Comparison of ENCODE assay signal across 1 cellular context in the genomic region with DNA sequence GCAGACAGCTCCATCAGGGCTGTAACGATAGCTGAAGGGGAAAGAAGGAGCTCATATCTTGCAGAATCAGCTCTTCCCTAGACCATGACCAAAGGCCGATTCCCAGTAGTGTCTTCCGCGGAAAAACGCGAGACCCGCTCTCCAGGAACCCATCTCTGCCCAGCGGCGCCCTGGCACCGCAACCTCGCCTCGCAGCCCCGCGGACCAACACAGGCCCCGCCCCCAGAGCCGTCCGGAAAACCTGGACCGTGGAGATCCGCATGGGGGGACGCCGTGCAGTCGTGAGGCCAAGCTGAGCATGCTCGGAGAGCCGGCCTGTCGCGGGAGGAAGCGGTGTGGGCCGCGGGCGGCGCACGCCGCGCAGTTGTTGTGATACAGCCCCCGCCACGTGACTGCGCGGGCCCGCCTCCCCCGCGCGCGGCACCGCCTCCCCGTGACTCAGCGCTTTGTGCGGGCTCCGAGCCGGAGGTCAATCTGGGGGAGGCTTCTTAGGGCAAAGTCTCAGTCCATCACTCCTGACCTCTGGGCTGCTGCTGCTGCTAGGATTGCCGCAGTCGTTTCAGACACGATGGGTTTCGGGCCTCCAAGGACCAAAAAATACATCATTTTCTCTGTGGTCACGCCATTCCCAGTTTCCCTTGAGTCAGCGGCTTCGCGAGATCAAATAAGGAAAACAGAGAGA.
TF ChIP-seq lines count a peak whose summit lies in the region.

No MANE protein-coding gene starts in this region.

TF ChIP-seq in HepG2, 621 proteins besides CTCF, POLR2A, EP300 and RAD21 (continued from another document and continues in another):
- TF ChIP-seq, protein P1, sequence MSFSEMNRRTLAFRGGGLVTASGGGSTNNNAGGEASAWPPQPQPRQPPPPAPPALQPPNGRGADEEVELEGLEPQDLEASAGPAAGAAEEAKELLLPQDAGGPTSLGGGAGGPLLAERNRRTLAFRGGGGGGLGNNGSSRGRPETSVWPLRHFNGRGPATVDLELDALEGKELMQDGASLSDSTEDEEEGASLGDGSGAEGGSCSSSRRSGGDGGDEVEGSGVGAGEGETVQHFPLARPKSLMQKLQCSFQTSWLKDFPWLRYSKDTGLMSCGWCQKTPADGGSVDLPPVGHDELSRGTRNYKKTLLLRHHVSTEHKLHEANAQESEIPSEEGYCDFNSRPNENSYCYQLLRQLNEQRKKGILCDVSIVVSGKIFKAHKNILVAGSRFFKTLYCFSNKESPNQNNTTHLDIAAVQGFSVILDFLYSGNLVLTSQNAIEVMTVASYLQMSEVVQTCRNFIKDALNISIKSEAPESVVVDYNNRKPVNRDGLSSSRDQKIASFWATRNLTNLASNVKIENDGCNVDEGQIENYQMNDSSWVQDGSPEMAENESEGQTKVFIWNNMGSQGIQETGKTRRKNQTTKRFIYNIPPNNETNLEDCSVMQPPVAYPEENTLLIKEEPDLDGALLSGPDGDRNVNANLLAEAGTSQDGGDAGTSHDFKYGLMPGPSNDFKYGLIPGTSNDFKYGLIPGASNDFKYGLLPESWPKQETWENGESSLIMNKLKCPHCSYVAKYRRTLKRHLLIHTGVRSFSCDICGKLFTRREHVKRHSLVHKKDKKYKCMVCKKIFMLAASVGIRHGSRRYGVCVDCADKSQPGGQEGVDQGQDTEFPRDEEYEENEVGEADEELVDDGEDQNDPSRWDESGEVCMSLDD (CRISPR knock-in tag; IDR thresholded peaks at IDR 0.05; ENCODE audit: borderline replicate concordance), result peak; percentile 52; the same call in 1 of the 2 replicates
- peak; percentile 90; the same call in 1 of the 2 replicates for TF ChIP-seq ZXDC (CRISPR knock-in tag; IDR thresholded peaks at IDR 0.05)
- TF ChIP-seq, protein P2, sequence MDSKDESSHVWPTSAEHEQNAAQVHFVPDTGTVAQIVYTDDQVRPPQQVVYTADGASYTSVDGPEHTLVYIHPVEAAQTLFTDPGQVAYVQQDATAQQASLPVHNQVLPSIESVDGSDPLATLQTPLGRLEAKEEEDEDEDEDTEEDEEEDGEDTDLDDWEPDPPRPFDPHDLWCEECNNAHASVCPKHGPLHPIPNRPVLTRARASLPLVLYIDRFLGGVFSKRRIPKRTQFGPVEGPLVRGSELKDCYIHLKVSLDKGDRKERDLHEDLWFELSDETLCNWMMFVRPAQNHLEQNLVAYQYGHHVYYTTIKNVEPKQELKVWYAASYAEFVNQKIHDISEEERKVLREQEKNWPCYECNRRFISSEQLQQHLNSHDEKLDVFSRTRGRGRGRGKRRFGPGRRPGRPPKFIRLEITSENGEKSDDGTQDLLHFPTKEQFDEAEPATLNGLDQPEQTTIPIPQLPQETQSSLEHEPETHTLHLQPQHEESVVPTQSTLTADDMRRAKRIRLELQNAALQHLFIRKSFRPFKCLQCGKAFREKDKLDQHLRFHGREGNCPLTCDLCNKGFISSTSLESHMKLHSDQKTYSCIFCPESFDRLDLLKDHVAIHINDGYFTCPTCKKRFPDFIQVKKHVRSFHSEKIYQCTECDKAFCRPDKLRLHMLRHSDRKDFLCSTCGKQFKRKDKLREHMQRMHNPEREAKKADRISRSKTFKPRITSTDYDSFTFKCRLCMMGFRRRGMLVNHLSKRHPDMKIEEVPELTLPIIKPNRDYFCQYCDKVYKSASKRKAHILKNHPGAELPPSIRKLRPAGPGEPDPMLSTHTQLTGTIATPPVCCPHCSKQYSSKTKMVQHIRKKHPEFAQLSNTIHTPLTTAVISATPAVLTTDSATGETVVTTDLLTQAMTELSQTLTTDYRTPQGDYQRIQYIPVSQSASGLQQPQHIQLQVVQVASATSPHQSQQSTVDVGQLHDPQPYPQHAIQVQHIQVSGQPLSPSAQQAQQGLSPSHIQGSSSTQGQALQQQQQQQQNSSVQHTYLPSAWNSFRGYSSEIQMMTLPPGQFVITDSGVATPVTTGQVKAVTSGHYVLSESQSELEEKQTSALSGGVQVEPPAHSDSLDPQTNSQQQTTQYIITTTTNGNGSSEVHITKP (CRISPR knock-in tag; IDR thresholded peaks at IDR 0.05; ENCODE audit: low read depth), result peak; percentile 64
- TF ChIP-seq ZNF329 (CRISPR knock-in tag; IDR thresholded peaks at IDR 0.05; ENCODE audit: low read depth), result peak; percentile 82
- peak; percentile 90 for TF ChIP-seq ZNF790 (CRISPR knock-in tag; IDR thresholded peaks at IDR 0.05; ENCODE audit: borderline replicate concordance)
- TF ChIP-seq THAP9 (CRISPR knock-in tag; IDR thresholded peaks at IDR 0.05; ENCODE audit: borderline replicate concordance), result peak; percentile 90; the same call in 1 of the 2 replicates
- peak; percentile 84; the same call in 1 of the 2 replicates for TF ChIP-seq MTF1 (CRISPR knock-in tag; IDR thresholded peaks at IDR 0.05)
- peak; percentile 96 for TF ChIP-seq ZNF547 (CRISPR knock-in tag; IDR thresholded peaks at IDR 0.05)
- TF ChIP-seq ZNF251 (CRISPR knock-in tag; IDR thresholded peaks at IDR 0.05), result no peak
- TF ChIP-seq GLI4 (CRISPR knock-in tag; IDR thresholded peaks at IDR 0.05; ENCODE audit: borderline replicate concordance), result peak; percentile 76; the same call in 1 of the 2 replicates
- TF ChIP-seq FOXK2 (IDR thresholded peaks at IDR 0.05), result peak; percentile 99
- TF ChIP-seq SIN3A (IDR thresholded peaks at IDR 0.05; ENCODE audit: borderline replicate concordance, low read depth, low read length), result peak; percentile 90
- TF ChIP-seq, protein P3, sequence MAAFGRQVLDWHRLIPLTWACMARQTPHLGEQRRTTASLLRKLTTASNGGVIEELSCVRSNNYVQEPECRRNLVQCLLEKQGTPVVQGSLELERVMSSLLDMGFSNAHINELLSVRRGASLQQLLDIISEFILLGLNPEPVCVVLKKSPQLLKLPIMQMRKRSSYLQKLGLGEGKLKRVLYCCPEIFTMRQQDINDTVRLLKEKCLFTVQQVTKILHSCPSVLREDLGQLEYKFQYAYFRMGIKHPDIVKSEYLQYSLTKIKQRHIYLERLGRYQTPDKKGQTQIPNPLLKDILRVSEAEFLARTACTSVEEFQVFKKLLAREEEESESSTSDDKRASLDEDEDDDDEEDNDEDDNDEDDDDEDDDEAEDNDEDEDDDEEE (CRISPR knock-in tag; IDR thresholded peaks at IDR 0.05), result peak; percentile 58; the same call in 1 of the 2 replicates
- peak; percentile 98; the same call in 1 of the 2 replicates for TF ChIP-seq THAP8 (CRISPR knock-in tag; IDR thresholded peaks at IDR 0.05; ENCODE audit: borderline replicate concordance)
- TF ChIP-seq ZNF121 (CRISPR knock-in tag; IDR thresholded peaks at IDR 0.05), result peak; percentile 91
- TF ChIP-seq KMT2B (CRISPR knock-in tag; IDR thresholded peaks at IDR 0.05), result peak; percentile 94
- TF ChIP-seq, protein P4, sequence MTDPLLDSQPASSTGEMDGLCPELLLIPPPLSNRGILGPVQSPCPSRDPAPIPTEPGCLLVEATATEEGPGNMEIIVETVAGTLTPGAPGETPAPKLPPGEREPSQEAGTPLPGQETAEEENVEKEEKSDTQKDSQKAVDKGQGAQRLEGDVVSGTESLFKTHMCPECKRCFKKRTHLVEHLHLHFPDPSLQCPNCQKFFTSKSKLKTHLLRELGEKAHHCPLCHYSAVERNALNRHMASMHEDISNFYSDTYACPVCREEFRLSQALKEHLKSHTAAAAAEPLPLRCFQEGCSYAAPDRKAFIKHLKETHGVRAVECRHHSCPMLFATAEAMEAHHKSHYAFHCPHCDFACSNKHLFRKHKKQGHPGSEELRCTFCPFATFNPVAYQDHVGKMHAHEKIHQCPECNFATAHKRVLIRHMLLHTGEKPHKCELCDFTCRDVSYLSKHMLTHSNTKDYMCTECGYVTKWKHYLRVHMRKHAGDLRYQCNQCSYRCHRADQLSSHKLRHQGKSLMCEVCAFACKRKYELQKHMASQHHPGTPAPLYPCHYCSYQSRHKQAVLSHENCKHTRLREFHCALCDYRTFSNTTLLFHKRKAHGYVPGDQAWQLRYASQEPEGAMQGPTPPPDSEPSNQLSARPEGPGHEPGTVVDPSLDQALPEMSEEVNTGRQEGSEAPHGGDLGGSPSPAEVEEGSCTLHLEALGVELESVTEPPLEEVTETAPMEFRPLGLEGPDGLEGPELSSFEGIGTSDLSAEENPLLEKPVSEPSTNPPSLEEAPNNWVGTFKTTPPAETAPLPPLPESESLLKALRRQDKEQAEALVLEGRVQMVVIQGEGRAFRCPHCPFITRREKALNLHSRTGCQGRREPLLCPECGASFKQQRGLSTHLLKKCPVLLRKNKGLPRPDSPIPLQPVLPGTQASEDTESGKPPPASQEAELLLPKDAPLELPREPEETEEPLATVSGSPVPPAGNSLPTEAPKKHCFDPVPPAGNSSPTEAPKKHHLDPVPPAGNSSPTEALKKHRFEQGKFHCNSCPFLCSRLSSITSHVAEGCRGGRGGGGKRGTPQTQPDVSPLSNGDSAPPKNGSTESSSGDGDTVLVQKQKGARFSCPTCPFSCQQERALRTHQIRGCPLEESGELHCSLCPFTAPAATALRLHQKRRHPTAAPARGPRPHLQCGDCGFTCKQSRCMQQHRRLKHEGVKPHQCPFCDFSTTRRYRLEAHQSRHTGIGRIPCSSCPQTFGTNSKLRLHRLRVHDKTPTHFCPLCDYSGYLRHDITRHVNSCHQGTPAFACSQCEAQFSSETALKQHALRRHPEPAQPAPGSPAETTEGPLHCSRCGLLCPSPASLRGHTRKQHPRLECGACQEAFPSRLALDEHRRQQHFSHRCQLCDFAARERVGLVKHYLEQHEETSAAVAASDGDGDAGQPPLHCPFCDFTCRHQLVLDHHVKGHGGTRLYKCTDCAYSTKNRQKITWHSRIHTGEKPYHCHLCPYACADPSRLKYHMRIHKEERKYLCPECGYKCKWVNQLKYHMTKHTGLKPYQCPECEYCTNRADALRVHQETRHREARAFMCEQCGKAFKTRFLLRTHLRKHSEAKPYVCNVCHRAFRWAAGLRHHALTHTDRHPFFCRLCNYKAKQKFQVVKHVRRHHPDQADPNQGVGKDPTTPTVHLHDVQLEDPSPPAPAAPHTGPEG (CRISPR knock-in tag; IDR thresholded peaks at IDR 0.05), result peak; percentile 89
- peak; percentile 87; the same call in 1 of the 2 replicates for TF ChIP-seq ZSCAN21 (CRISPR knock-in tag; IDR thresholded peaks at IDR 0.05; ENCODE audit: borderline replicate concordance)
- peak in 1 of 2 experiments; percentile 89; a peak in 2 of 4 replicates for TF ChIP-seq ATF4 (CRISPR knock-in tag; IDR thresholded peaks at IDR 0.05)
